17 cellular contexts compared by ENCODE assay signal in genomic region chr7:18532813-18533212, GRCh38.
"Had no signal": no experiment of that assay in that cellular context is flagged by ENCODE, and none has a peak within 500 bp of the region (broad histone marks: within the 10 kb centered on the region; RNA-seq: fewer than 3 reads in every experiment).

No MANE protein-coding gene starts in this region.

- H3K27me3 Mint-ChIP-seq: activated naive CD4-positive, alpha-beta T cell treated with anti-CD3 and anti-CD28 coated beads, Interleukin-2, amount 50 U/mL, for 24 hours; stimulated activated naive CD8-positive, alpha-beta T cell treated with anti-CD3 and anti-CD28 coated beads, Interleukin-15, amount 100 ng/mL, for 72 hours had no signal

- H3K4me1 Mint-ChIP-seq: activated naive CD4-positive, alpha-beta T cell treated with anti-CD3 and anti-CD28 coated beads, Interleukin-2, amount 50 U/mL, for 24 hours had no signal

- H3K4me3 ChIP-seq: heart left ventricle, testis, upper lobe of right lung had no signal

- H3K4me1 ChIP-seq: testis, upper lobe of right lung had no signal

- H3K4me3 Mint-ChIP-seq: activated CD8-positive, alpha-beta T cell treated with anti-CD3 and anti-CD28 coated beads, Interleukin-2, amount 10 ng/mL, durations not matched to agents 7 days and 5 days; activated naive CD4-positive, alpha-beta T cell treated with anti-CD3 and anti-CD28 coated beads, Interleukin-2, amount 50 U/mL, for 24 hours; nephron progenitor cell; stimulated activated naive CD8-positive, alpha-beta T cell treated with anti-CD3 and anti-CD28 coated beads, Interleukin-15, amount 100 ng/mL, for 72 hours had no signal

- H3K27ac ChIP-seq: heart left ventricle, testis, upper lobe of right lung had no signal

- H3K36me3 Mint-ChIP-seq: activated naive CD4-positive, alpha-beta T cell treated with anti-CD3 and anti-CD28 coated beads, Interleukin-2, amount 50 U/mL, for 24 hours had no signal

- H3K9me3 Mint-ChIP-seq: nephron progenitor cell; stimulated activated naive CD8-positive, alpha-beta T cell treated with anti-CD3 and anti-CD28 coated beads, Interleukin-15, amount 100 ng/mL, for 72 hours had no signal

- ATAC-seq: activated CD8-positive, alpha-beta T cell treated with anti-CD3 and anti-CD28 coated beads, Interleukin-2, amount 10 ng/mL, durations not matched to agents 7 days and 5 days; heart left ventricle; left lobe of liver; stimulated activated naive CD8-positive, alpha-beta T cell treated with anti-CD3 and anti-CD28 coated beads, Interleukin-15, amount 100 ng/mL, for 72 hours; upper lobe of right lung had no signal

- H3K27ac Mint-ChIP-seq: activated CD8-positive, alpha-beta T cell treated with anti-CD3 and anti-CD28 coated beads, Interleukin-2, amount 10 ng/mL, durations not matched to agents 7 days and 5 days; nephron progenitor cell; stimulated activated naive CD8-positive, alpha-beta T cell treated with anti-CD3 and anti-CD28 coated beads, Interleukin-15, amount 100 ng/mL, for 72 hours had no signal

- H3K9me3 ChIP-seq: heart left ventricle, testis, upper lobe of right lung had no signal

- H3K36me3 ChIP-seq: heart left ventricle, upper lobe of right lung had no signal

- DNase-seq: activated CD4-positive, alpha-beta T cell treated with anti-CD3 and anti-CD28 coated beads for 1 hour; activated CD8-positive, alpha-beta T cell treated with anti-CD3 and anti-CD28 coated beads, Interleukin-2, amount 10 ng/mL, durations not matched to agents 7 days and 5 days; activated effector memory CD4-positive, alpha-beta T cell treated with Interleukin-2 at 50 U/mL for 16 hours; central memory CD4-positive, alpha-beta T cell; cortex of kidney; effector CD8-positive, alpha-beta T cell; heart left ventricle; islet precursor cell; mesenchymal stem cell; nephron progenitor cell; stimulated activated CD4-positive, alpha-beta T cell treated with anti-CD3 and anti-CD28 coated beads, Interleukin-2, amount 100 ng/mL, for 48 hours; stimulated activated naive CD8-positive, alpha-beta T cell treated with anti-CD3 and anti-CD28 coated beads, Interleukin-15, amount 100 ng/mL, for 72 hours; T-helper 9 cell; testis; upper lobe of right lung had no signal
